1 cellular context compared by ENCODE assay signal in the genomic region with DNA sequence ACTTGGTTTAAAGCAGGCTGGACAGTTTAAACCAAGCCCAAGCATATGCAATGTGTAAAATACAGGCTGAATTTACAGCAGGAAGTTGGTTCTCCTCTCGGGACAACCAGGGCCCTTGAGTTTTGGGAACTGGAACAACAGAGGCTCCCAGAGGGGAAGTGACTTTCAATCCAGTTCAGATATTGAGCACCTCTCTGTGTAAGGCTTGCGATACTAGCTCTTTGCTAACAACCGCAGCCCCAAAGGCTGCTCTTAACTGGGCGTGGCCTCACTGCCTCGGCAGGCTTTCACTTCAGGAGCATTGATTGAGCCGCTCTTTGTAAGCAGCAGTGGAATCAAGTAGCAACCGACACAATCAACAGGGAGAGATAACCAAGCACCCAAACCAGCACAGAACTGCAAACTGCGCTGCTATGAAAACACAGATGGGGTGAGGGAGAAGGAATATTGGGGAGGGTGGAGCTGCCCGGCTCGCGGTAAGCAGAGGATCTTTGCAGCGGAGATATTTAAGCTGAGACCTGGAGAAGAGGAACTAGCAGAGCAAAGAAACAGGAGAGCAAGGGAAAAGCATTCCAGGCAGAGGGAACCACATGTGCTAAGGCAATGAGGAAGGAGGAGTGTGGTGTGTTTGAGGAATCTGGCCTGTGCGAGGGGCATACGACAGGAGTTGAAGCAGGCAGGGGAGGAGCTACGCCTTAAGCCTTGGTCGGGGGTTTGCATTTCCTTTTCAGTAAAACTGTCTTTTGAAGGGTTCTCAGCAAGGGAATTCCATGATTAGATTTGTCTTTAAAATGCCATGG.
A peak's percentile ranks its signal among the peaks of the same experiment; 100 is the strongest.
TF ChIP-seq lines count a peak whose summit lies in the region.

No MANE protein-coding gene starts in this region.

TF ChIP-seq in GM12878, 131 proteins besides CTCF, POLR2A, EP300 and RAD21 (continued from another document and continues in another):
- TF ChIP-seq, protein P1, sequence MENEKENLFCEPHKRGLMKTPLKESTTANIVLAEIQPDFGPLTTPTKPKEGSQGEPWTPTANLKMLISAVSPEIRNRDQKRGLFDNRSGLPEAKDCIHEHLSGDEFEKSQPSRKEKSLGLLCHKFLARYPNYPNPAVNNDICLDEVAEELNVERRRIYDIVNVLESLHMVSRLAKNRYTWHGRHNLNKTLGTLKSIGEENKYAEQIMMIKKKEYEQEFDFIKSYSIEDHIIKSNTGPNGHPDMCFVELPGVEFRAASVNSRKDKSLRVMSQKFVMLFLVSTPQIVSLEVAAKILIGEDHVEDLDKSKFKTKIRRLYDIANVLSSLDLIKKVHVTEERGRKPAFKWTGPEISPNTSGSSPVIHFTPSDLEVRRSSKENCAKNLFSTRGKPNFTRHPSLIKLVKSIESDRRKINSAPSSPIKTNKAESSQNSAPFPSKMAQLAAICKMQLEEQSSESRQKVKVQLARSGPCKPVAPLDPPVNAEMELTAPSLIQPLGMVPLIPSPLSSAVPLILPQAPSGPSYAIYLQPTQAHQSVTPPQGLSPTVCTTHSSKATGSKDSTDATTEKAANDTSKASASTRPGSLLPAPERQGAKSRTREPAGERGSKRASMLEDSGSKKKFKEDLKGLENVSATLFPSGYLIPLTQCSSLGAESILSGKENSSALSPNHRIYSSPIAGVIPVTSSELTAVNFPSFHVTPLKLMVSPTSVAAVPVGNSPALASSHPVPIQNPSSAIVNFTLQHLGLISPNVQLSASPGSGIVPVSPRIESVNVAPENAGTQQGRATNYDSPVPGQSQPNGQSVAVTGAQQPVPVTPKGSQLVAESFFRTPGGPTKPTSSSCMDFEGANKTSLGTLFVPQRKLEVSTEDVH (IDR thresholded peaks at IDR 0.05; ENCODE audit: low read depth, partially characterized antibody) = no peak
- TF ChIP-seq RB1 (IDR thresholded peaks at IDR 0.05; ENCODE audit: borderline replicate concordance) = no peak
- TF ChIP-seq CHD2 (IDR thresholded peaks at IDR 0.05; ENCODE audit: borderline replicate concordance, low read depth, low read length) = no peak
- no peak for TF ChIP-seq WRNIP1 (IDR thresholded peaks at IDR 0.05; ENCODE audit: borderline replicate concordance, low read depth, low read length)
- TF ChIP-seq SRF (IDR thresholded peaks at IDR 0.05; ENCODE audit: low read depth in 2 of 2, low read length in 2 of 2) = no peak
- TF ChIP-seq, protein P2, sequence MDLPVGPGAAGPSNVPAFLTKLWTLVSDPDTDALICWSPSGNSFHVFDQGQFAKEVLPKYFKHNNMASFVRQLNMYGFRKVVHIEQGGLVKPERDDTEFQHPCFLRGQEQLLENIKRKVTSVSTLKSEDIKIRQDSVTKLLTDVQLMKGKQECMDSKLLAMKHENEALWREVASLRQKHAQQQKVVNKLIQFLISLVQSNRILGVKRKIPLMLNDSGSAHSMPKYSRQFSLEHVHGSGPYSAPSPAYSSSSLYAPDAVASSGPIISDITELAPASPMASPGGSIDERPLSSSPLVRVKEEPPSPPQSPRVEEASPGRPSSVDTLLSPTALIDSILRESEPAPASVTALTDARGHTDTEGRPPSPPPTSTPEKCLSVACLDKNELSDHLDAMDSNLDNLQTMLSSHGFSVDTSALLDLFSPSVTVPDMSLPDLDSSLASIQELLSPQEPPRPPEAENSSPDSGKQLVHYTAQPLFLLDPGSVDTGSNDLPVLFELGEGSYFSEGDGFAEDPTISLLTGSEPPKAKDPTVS (IDR thresholded peaks at IDR 0.05; ENCODE audit: low read depth, low read length) = no peak
- TF ChIP-seq JUND (IDR thresholded peaks at IDR 0.05; ENCODE audit: low read depth, low read length) = no peak
- no peak for TF ChIP-seq EED (IDR thresholded peaks at IDR 0.05; ENCODE audit: low read depth)
- TF ChIP-seq ATF7 (IDR thresholded peaks at IDR 0.05; ENCODE audit: low read depth) = no peak
- TF ChIP-seq, protein P3, sequence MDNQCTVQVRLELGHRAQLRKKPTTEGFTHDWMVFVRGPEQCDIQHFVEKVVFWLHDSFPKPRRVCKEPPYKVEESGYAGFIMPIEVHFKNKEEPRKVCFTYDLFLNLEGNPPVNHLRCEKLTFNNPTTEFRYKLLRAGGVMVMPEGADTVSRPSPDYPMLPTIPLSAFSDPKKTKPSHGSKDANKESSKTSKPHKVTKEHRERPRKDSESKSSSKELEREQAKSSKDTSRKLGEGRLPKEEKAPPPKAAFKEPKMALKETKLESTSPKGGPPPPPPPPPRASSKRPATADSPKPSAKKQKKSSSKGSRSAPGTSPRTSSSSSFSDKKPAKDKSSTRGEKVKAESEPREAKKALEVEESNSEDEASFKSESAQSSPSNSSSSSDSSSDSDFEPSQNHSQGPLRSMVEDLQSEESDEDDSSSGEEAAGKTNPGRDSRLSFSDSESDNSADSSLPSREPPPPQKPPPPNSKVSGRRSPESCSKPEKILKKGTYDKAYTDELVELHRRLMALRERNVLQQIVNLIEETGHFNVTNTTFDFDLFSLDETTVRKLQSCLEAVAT (IDR thresholded peaks at IDR 0.05) = 0 out of 2 replicates have a peak, but pooled peaks have one; percentile 36
- TF ChIP-seq, protein P4, sequence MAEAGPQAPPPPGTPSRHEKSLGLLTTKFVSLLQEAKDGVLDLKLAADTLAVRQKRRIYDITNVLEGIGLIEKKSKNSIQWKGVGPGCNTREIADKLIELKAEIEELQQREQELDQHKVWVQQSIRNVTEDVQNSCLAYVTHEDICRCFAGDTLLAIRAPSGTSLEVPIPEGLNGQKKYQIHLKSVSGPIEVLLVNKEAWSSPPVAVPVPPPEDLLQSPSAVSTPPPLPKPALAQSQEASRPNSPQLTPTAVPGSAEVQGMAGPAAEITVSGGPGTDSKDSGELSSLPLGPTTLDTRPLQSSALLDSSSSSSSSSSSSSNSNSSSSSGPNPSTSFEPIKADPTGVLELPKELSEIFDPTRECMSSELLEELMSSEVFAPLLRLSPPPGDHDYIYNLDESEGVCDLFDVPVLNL (IDR thresholded peaks at IDR 0.05; ENCODE audit: low read depth, low read length) = no peak
- TF ChIP-seq SMAD1 (IDR thresholded peaks at IDR 0.05; ENCODE audit: low read depth, partially characterized antibody) = no peak
- 0 out of 2 replicates have a peak, but pooled peaks have one; percentile 7 for TF ChIP-seq IKZF1 (conservative IDR thresholded peaks at IDR 0.05)
- TF ChIP-seq SREBF2 (IDR thresholded peaks at IDR 0.05; ENCODE audit: low read length) = no peak
- TF ChIP-seq KDM1A (IDR thresholded peaks at IDR 0.05; ENCODE audit: borderline replicate concordance) = no peak
- TF ChIP-seq, protein P5, sequence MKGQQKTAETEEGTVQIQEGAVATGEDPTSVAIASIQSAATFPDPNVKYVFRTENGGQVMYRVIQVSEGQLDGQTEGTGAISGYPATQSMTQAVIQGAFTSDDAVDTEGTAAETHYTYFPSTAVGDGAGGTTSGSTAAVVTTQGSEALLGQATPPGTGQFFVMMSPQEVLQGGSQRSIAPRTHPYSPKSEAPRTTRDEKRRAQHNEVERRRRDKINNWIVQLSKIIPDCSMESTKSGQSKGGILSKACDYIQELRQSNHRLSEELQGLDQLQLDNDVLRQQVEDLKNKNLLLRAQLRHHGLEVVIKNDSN (IDR thresholded peaks at IDR 0.05; ENCODE audit: borderline replicate concordance, extremely low read length, insufficient read depth, low read depth, low read length) = no peak
- TF ChIP-seq POU2F2 (IDR thresholded peaks at IDR 0.05; ENCODE audit: borderline replicate concordance, low read depth, low read length) = 0 out of 3 replicates have a peak, but pooled peaks have one; percentile 35
- TF ChIP-seq RAD51 (IDR thresholded peaks at IDR 0.05) = no peak
- TF ChIP-seq CREM (IDR thresholded peaks at IDR 0.05; ENCODE audit: low read depth) = no peak
- peak; percentile 70 for TF ChIP-seq POLR2AphosphoS5 (IDR thresholded peaks at IDR 0.05; ENCODE audit: low read length)
- no peak for TF ChIP-seq POLR2AphosphoS2 (IDR thresholded peaks at IDR 0.05; ENCODE audit: low read depth, low read length)
- no peak for TF ChIP-seq TCF12 (IDR thresholded peaks at IDR 0.05; ENCODE audit: low read depth, low read length)
- no peak for TF ChIP-seq YBX1 (IDR thresholded peaks at IDR 0.05)
- no peak for TF ChIP-seq ZBED1 (IDR thresholded peaks at IDR 0.05; ENCODE audit: borderline replicate concordance)
- TF ChIP-seq MTA2 (IDR thresholded peaks at IDR 0.05; ENCODE audit: low read depth) = no peak
- TF ChIP-seq EZH2 (IDR thresholded peaks at IDR 0.05; ENCODE audit: borderline replicate concordance, control insufficient read depth, low read depth, low read length) = no peak
- TF ChIP-seq, protein P6, sequence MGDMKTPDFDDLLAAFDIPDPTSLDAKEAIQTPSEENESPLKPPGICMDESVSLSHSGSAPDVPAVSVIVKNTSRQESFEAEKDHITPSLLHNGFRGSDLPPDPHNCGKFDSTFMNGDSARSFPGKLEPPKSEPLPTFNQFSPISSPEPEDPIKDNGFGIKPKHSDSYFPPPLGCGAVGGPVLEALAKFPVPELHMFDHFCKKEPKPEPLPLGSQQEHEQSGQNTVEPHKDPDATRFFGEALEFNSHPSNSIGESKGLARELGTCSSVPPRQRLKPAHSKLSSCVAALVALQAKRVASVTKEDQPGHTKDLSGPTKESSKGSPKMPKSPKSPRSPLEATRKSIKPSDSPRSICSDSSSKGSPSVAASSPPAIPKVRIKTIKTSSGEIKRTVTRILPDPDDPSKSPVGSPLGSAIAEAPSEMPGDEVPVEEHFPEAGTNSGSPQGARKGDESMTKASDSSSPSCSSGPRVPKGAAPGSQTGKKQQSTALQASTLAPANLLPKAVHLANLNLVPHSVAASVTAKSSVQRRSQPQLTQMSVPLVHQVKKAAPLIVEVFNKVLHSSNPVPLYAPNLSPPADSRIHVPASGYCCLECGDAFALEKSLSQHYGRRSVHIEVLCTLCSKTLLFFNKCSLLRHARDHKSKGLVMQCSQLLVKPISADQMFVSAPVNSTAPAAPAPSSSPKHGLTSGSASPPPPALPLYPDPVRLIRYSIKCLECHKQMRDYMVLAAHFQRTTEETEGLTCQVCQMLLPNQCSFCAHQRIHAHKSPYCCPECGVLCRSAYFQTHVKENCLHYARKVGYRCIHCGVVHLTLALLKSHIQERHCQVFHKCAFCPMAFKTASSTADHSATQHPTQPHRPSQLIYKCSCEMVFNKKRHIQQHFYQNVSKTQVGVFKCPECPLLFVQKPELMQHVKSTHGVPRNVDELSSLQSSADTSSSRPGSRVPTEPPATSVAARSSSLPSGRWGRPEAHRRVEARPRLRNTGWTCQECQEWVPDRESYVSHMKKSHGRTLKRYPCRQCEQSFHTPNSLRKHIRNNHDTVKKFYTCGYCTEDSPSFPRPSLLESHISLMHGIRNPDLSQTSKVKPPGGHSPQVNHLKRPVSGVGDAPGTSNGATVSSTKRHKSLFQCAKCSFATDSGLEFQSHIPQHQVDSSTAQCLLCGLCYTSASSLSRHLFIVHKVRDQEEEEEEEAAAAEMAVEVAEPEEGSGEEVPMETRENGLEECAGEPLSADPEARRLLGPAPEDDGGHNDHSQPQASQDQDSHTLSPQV (IDR thresholded peaks at IDR 0.05) = no peak
- TF ChIP-seq NBN (IDR thresholded peaks at IDR 0.05) = 0 out of 2 replicates have a peak, but pooled peaks have one; percentile 47
- TF ChIP-seq CBFB (IDR thresholded peaks at IDR 0.05; ENCODE audit: low read depth) = peak; percentile 19; the same call in 1 of the 2 replicates
- no peak for TF ChIP-seq CBX3 (IDR thresholded peaks at IDR 0.05; ENCODE audit: borderline replicate concordance, low read depth)
- TF ChIP-seq, protein P7, sequence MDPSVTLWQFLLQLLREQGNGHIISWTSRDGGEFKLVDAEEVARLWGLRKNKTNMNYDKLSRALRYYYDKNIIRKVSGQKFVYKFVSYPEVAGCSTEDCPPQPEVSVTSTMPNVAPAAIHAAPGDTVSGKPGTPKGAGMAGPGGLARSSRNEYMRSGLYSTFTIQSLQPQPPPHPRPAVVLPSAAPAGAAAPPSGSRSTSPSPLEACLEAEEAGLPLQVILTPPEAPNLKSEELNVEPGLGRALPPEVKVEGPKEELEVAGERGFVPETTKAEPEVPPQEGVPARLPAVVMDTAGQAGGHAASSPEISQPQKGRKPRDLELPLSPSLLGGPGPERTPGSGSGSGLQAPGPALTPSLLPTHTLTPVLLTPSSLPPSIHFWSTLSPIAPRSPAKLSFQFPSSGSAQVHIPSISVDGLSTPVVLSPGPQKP (IDR thresholded peaks at IDR 0.05; ENCODE audit: low read depth, low read length) = 0 out of 2 replicates have a peak, but pooled peaks have one; percentile 12
- no peak for TF ChIP-seq NR2C1 (IDR thresholded peaks at IDR 0.05)
- TF ChIP-seq, protein P8, sequence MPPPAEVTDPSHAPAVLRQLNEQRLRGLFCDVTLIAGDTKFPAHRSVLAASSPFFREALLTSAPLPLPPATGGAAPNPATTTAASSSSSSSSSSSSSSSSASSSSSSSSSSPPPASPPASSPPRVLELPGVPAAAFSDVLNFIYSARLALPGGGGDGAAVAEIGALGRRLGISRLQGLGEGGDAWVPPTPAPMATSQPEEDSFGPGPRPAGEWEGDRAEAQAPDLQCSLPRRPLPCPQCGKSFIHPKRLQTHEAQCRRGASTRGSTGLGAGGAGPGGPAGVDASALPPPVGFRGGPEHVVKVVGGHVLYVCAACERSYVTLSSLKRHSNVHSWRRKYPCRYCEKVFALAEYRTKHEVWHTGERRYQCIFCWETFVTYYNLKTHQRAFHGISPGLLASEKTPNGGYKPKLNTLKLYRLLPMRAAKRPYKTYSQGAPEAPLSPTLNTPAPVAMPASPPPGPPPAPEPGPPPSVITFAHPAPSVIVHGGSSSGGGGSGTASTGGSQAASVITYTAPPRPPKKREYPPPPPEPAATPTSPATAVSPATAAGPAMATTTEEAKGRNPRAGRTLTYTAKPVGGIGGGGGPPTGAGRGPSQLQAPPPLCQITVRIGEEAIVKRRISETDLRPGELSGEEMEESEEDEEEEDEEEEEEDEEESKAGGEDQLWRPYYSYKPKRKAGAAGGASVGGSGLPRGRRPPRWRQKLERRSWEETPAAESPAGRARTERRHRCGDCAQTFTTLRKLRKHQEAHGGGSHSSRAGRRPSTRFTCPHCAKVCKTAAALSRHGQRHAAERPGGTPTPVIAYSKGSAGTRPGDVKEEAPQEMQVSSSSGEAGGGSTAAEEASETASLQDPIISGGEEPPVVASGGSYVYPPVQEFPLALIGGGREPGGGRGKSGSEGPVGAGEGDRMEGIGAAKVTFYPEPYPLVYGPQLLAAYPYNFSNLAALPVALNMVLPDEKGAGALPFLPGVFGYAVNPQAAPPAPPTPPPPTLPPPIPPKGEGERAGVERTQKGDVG (CRISPR knock-in tag; IDR thresholded peaks at IDR 0.05) = no peak
- TF ChIP-seq PML (IDR thresholded peaks at IDR 0.05; ENCODE audit: low read length) = no peak
- TF ChIP-seq, protein P9, sequence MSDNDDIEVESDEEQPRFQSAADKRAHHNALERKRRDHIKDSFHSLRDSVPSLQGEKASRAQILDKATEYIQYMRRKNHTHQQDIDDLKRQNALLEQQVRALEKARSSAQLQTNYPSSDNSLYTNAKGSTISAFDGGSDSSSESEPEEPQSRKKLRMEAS (IDR thresholded peaks at IDR 0.05; ENCODE audit: low read depth, low read length) = no peak
- TF ChIP-seq NRF1 (conservative IDR thresholded peaks at IDR 0.05; ENCODE audit: low read depth, low read length) = no peak
- TF ChIP-seq, protein P10, sequence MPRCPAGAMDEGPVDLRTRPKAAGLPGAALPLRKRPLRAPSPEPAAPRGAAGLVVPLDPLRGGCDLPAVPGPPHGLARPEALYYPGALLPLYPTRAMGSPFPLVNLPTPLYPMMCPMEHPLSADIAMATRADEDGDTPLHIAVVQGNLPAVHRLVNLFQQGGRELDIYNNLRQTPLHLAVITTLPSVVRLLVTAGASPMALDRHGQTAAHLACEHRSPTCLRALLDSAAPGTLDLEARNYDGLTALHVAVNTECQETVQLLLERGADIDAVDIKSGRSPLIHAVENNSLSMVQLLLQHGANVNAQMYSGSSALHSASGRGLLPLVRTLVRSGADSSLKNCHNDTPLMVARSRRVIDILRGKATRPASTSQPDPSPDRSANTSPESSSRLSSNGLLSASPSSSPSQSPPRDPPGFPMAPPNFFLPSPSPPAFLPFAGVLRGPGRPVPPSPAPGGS (IDR thresholded peaks at IDR 0.05; ENCODE audit: borderline replicate concordance, insufficient read depth, low read depth, low read length, poor library complexity, severe bottlenecking) = no peak
- TF ChIP-seq CHD1 (IDR thresholded peaks at IDR 0.05; ENCODE audit: low read depth, low read length) = no peak
- no peak for TF ChIP-seq TCF3 (IDR thresholded peaks at IDR 0.05; ENCODE audit: borderline replicate concordance, insufficient read depth, low read depth, low read length)
